21 cellular contexts compared by ENCODE assay signal in genomic region chr2:147098946-147099345, GRCh38.
DNase-seq lines count a peak whose midpoint lies in the region; ATAC-seq and TF ChIP-seq lines count a peak whose summit lies in the region.
"Had no signal": no experiment of that assay in that cellular context is flagged by ENCODE, and none has a peak within 500 bp of the region (broad histone marks: within the 10 kb centered on the region; RNA-seq: fewer than 3 reads in every experiment).

No MANE protein-coding gene starts in this region.

- BruUV-seq in mammary epithelial cell (replicated peaks; lab: Mats Ljungman, UMichigan) (no TSS peak), PC-9 (replicated peaks; lab: Mats Ljungman, UMichigan) (no TSS peak)

- H3F3A ChIP-seq in PC-9 (ENCODE audit: insufficient read depth, low read depth): peaks cover 14% of the 10 kb centered on the region; the same call in 1 of the 2 replicates

- dilution Hi-C loops in mammary epithelial cell (cut with HindIII; ENCODE audit: low sequenced_read_pairs): no loop called here

- H3K79me2 ChIP-seq in mammary epithelial cell (ENCODE audit: insufficient read depth, low read length): no peaks in the 10 kb centered on the region
- no peaks in the 10 kb centered on the region for H3K79me2 ChIP-seq in PC-9 (ENCODE audit: low read depth)

- H3K4me2 ChIP-seq in mammary epithelial cell (ENCODE audit: insufficient read depth, low read depth, low read length): no peak overlapping the region
- peak overlapping the region; percentile 54; the same call in 1 of the 2 replicates for H3K4me2 ChIP-seq in PC-9
- H3K4me2 ChIP-seq: A549 had no signal

- no peak overlapping the region for H3K4me3 Mint-ChIP-seq in HFFc6
- H3K4me3 Mint-ChIP-seq: CD4-positive, CD25-positive, alpha-beta regulatory T cell; CD8-positive, alpha-beta memory T cell; IgD-negative memory B cell had no signal

- H3K36me3 Mint-ChIP-seq in HFFc6 (ENCODE audit: low read depth): no peaks in the 10 kb centered on the region
- H3K36me3 Mint-ChIP-seq: CD4-positive, CD25-positive, alpha-beta regulatory T cell; CD8-positive, alpha-beta memory T cell; IgD-negative memory B cell had no signal

- POLR2A ChIA-PET in PC-9 (lab: Charles Lee; ENCODE audit: unreplicated experiment): no interaction called here

- H2AFZ ChIP-seq in mammary epithelial cell (ENCODE audit: low read depth, low read length): no peak overlapping the region
- no peak overlapping the region for H2AFZ ChIP-seq in PC-9

- CTCF ChIA-PET in mammary epithelial cell (lab: Charles Lee; ENCODE audit: low non-redundant PET) (no interaction called here), PC-9 (lab: Charles Lee) (interaction anchor here (0.6 kb wide), 1 partner anchor 15 kb away, joined by 3 read pairs; no protein-coding TSS in a partner anchor)

- H3K4me3 ChIP-seq in breast epithelium (no peak overlapping the region), mammary epithelial cell (replicated peaks in 1 of 3; ENCODE audit: insufficient read depth in 1 of 3, low read depth in 2 of 3, low read length in 3 of 3) (no peak overlapping the region), PC-9 (no peak overlapping the region), fibroblast of mammary gland (ENCODE audit: control insufficient read depth, low read depth, low read length) (no peak overlapping the region), SJCRH30 (no peak overlapping the region)
- H3K4me3 ChIP-seq: A549 had no signal

- H3K27ac Mint-ChIP-seq in HFFc6: no peak overlapping the region
- H3K27ac Mint-ChIP-seq: CD4-positive, CD25-positive, alpha-beta regulatory T cell; CD8-positive, alpha-beta memory T cell; IgD-negative memory B cell had no signal

- no peaks in the 10 kb centered on the region for H3K9me2 ChIP-seq in PC-9 (ENCODE audit: insufficient read depth)

- TF ChIP-seq CTCF in breast epithelium (IDR thresholded peaks at IDR 0.05) (no peak), mammary epithelial cell (conservative IDR thresholded peaks at IDR 0.05 in 1 of 2, IDR thresholded peaks at IDR 0.05 in 1 of 2; ENCODE audit: extremely low read depth in 1 of 2, insufficient read depth in 1 of 2, low read depth in 1 of 2, low read length in 2 of 2) (no peak), PC-9 (conservative IDR thresholded peaks at IDR 0.05) (no peak), fibroblast of mammary gland (conservative IDR thresholded peaks at IDR 0.05; ENCODE audit: control insufficient read depth, insufficient read depth, low read depth, low read length) (no peak), HFFc6 (IDR thresholded peaks at IDR 0.05) (no peak)

- H3K4me1 ChIP-seq in breast epithelium: no peaks in the 10 kb centered on the region
- H3K4me1 ChIP-seq in mammary epithelial cell (ENCODE audit: insufficient read depth, low read length): peaks cover 15% of the 10 kb centered on the region
- H3K4me1 ChIP-seq in PC-9 (replicated peaks; ENCODE audit: insufficient read depth): peaks cover 26% of the 10 kb centered on the region
- no peaks in the 10 kb centered on the region for H3K4me1 ChIP-seq in SJCRH30
- H3K4me1 ChIP-seq: A549, BE2C had no signal

- no peak for ATAC-seq in HG03457 (IDR thresholded peaks at IDR 0.05; ENCODE audit: unreplicated experiment)
- ATAC-seq: A549, HCT116, HepG2 had no signal

- DNase-seq in breast epithelium (ENCODE audit: low spot score in 2 of 2) (no peak), mammary epithelial cell (no peak), PC-9 (no peak), fibroblast of mammary gland (ENCODE audit: low read depth) (peak; percentile 34), SJCRH30 (no peak), HFFc6 (no peak)
- DNase-seq: BE2C; C1 segment of cervical spinal cord; CD4-positive, CD25-positive, alpha-beta regulatory T cell; CD8-positive, alpha-beta memory T cell; COR-L47; DMS 273 treated with DMSO at 0.1 percent for 48 hours; DMS53; DND-41; EL had no signal

- intact Hi-C loops in breast epithelium (cut with DNase I; ENCODE audit: low total_unique reads): no loop called here
- intact Hi-C loops in mammary epithelial cell (cut with micrococcal nuclease): no loop called here
- intact Hi-C loops in PC-9 (cut with micrococcal nuclease; ENCODE audit: unreplicated experiment): no loop called here

- H3K27ac ChIP-seq in breast epithelium: peak overlapping the region; percentile 38 to 87
- H3K27ac ChIP-seq in mammary epithelial cell (ENCODE audit: insufficient read depth, low read depth, low read length): no peak overlapping the region
- no peak overlapping the region for H3K27ac ChIP-seq in PC-9
- H3K27ac ChIP-seq in SJCRH30: no peak overlapping the region
- H3K27ac ChIP-seq: 22Rv1, A549 had no signal

- no peak for TF ChIP-seq POLR2A in breast epithelium (IDR thresholded peaks at IDR 0.05)

- in situ Hi-C loops in mammary epithelial cell (cut with MboI; ENCODE audit: low sequenced_read_pairs in 2 of 2): loop anchor here in 1 of 2 donors (25.0 kb wide), 1 partner anchor 238 kb away; no protein-coding TSS in a partner anchor

- no peaks in the 10 kb centered on the region for H3K27me3 Mint-ChIP-seq in HFFc6 (ENCODE audit: insufficient read depth)
- H3K27me3 Mint-ChIP-seq: CD4-positive, CD25-positive, alpha-beta regulatory T cell; CD8-positive, alpha-beta memory T cell; IgD-negative memory B cell had no signal

- H3K4me1 Mint-ChIP-seq in HFFc6 (ENCODE audit: low read depth): no peaks in the 10 kb centered on the region
- H3K4me1 Mint-ChIP-seq: CD4-positive, CD25-positive, alpha-beta regulatory T cell; CD8-positive, alpha-beta memory T cell; IgD-negative memory B cell had no signal

- peaks cover 43% of the 10 kb centered on the region for H3K9me3 Mint-ChIP-seq in HFFc6

- H3K27me3 ChIP-seq in breast epithelium: no peaks in the 10 kb centered on the region
- no peaks in the 10 kb centered on the region for H3K27me3 ChIP-seq in mammary epithelial cell (ENCODE audit: insufficient read depth, low read length)
- no peaks in the 10 kb centered on the region for H3K27me3 ChIP-seq in PC-9 (ENCODE audit: insufficient read depth, low read depth)
- H3K27me3 ChIP-seq in SJCRH30: no peaks in the 10 kb centered on the region
- H3K27me3 ChIP-seq: BE2C had no signal

- 0% methylated on average over 1 of the region's 1 CpG for WGBS in mammary epithelial cell (ENCODE audit: low coverage, missing lambda C conversion rate)

- H3K9me3 ChIP-seq in breast epithelium: no peaks in the 10 kb centered on the region
- no peaks in the 10 kb centered on the region for H3K9me3 ChIP-seq in mammary epithelial cell (replicated peaks; ENCODE audit: insufficient read depth, low read length)
- no peaks in the 10 kb centered on the region for H3K9me3 ChIP-seq in PC-9 (ENCODE audit: insufficient read depth, low read depth)
- no peaks in the 10 kb centered on the region for H3K9me3 ChIP-seq in SJCRH30 (replicated peaks)
- H3K9me3 ChIP-seq: A549, BE2C had no signal

- H4K20me1 ChIP-seq in mammary epithelial cell (ENCODE audit: insufficient read depth, low read length): no peaks in the 10 kb centered on the region
- H4K20me1 ChIP-seq in PC-9 (ENCODE audit: insufficient read depth): no peaks in the 10 kb centered on the region

- no peak overlapping the region for H3K9ac ChIP-seq in mammary epithelial cell (ENCODE audit: insufficient read depth, low read length)

- no peaks in the 10 kb centered on the region for H3K36me3 ChIP-seq in breast epithelium
- no peaks in the 10 kb centered on the region for H3K36me3 ChIP-seq in mammary epithelial cell (ENCODE audit: insufficient read depth, low read length)
- H3K36me3 ChIP-seq in PC-9 (ENCODE audit: low read depth): no peaks in the 10 kb centered on the region
- no peaks in the 10 kb centered on the region for H3K36me3 ChIP-seq in SJCRH30
- H3K36me3 ChIP-seq: BE2C had no signal

Comparison
In these comparisons a context has a peak if more than half of its experiments do, and no peak if none do; other contexts are left out.
1. H3K27ac ChIP-seq: peak in breast epithelium (2 of 2); none in mammary epithelial cell (single experiment), PC-9 (single experiment) and SJCRH30 (single experiment).